ENCODE assay signal across 2 cellular contexts in the genomic region with DNA sequence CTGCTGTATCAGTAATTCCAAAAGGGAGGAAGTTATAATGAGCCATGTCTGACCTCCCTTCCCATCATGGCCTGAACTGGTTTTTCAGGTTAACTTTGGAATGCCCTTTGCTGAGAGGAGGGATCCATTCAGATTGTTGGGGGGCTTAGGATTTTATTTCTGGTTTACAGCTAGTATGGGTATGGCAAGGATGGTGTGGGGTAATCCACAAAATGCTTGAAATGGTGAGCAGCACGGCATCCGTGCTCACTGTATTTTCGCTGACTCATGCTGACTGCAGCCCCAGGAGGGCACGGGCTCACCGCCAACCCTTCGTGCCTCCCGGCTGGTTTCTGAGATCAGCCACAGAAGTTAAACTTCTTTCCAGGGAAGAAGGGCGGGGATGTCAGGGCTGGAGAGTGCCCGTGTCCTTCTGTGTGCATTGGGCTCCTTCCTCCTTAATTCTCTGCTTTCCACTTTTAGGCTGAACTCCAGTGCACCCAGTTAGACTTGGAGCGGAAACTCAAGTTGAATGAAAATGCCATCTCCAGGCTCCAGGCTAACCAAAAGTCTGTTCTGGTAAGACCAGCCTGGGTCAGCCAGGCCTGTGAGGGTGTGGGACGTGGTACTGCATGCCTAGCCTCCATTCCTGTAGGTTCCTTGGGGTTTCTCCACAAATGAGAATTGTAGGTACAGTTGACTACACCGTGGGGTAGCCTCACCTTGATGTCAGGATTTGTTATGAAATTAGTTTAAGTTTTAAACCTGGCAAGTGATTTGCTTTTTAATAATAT. TPM values are rescaled to one million over a fixed set of nuclear protein-coding genes. Genes with fewer than 3 reads are reported as not detected.
"Had no signal": no experiment of that assay in that cellular context is flagged by ENCODE, and none has a peak within 500 bp of the region (broad histone marks: within the 10 kb centered on the region; RNA-seq: fewer than 3 reads in every experiment).

No MANE protein-coding gene starts in this region.

RNA-seq across cellular contexts. Expression of a gene that starts 21.9 kb away (rescaled TPM):
- total RNA-seq: activated CD4-positive, alpha-beta memory T cell treated with anti-CD3 and anti-CD28 coated beads, Interleukin-2, amount 10 ng/mL, durations not matched to agents 7 days and 5 days; hepatocyte had no signal
- polyA plus RNA-seq: hepatocyte had no signal
